9 cellular contexts compared by ENCODE assay signal in the genomic region with DNA sequence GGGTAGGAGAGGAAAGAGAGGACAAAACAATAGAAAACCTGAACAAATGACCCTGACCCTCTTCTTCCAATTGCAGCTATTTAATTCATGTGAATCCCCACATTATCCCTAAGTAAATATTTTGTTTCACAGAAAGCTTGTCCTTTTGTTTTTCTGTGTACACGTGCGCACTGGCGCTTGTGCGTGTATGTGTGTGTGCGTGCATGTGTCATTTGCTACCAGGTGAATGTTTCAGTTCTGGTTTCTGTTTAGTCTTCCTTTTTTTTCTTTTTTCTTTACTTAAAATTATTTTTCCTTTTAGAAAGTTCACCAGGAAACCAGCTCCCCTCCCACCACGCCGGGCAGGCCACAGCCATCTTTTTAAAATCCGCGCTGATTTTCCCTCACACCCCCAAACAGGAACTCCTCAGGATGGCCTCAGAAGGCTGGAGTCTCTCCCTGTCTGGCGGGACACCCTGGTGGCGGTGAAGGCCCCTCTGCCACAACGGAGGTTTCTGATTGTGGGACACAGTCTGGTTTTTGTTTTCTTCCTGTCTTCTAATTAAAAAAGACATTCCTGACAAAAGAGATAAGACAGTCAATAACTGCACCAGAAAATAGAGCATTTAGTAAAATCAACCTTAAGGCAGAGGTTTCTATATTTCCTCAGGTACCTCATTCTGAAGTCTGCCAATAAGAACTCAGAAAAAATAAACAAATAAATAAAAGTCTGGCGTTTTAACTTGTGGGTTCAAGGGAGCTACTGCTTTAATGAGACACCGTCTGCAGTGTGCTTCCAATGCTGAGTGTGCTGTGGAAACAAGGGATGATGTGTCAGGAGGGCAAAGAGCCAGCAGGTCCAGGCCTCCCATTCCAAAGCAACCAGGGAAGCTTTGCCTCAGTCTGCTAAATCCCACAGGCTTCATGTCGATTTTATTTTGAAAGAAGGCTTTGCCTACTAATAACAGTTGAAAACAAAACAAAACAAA. TPM values are rescaled to one million over a fixed set of nuclear protein-coding genes. Genes with fewer than 3 reads are reported as not detected.
DNase-seq lines count a peak whose midpoint lies in the region; ATAC-seq and TF ChIP-seq lines count a peak whose summit lies in the region.
"Had no signal": no experiment of that assay in that cellular context is flagged by ENCODE, and none has a peak within 500 bp of the region (broad histone marks: within the 10 kb centered on the region; RNA-seq: fewer than 3 reads in every experiment).

No MANE protein-coding gene starts in this region.

- H3K4me3 Mint-ChIP-seq in endothelial cell (ENCODE audit: unreplicated experiment) = no peak overlapping the region

- no peak overlapping the region for H3K27ac Mint-ChIP-seq in endothelial cell (ENCODE audit: unreplicated experiment)

- ATAC-seq in GM18907 (IDR thresholded peaks at IDR 0.05; ENCODE audit: unreplicated experiment) (peak; percentile 65), HG03108 (IDR thresholded peaks at IDR 0.05; ENCODE audit: unreplicated experiment) (peak; percentile 66), GM21381 (IDR thresholded peaks at IDR 0.05; ENCODE audit: unreplicated experiment) (no peak)
- no peak for ATAC-seq in activated CD4-positive, CD25-positive, alpha-beta regulatory T cell treated with anti-CD3 and anti-CD28 coated beads, Interleukin-2, amount 50 U/mL, for 24 hours

- CTCF ChIA-PET in AG04450 (lab: Charles Lee) = no interaction called here

- H3K27ac ChIP-seq in AG04450 (ENCODE audit: low read depth, low read length) = no peak overlapping the region
- H3K27ac ChIP-seq: right lobe of liver had no signal

- POLR2A ChIA-PET in AG04450 (lab: Yijun Ruan, JAX) = interaction anchor here (0.5 kb wide), 1 partner anchor 8 kb away, joined by 3 read pairs; no protein-coding TSS in a partner anchor

- peaks cover 16% of the 10 kb centered on the region for H3K4me1 Mint-ChIP-seq in endothelial cell (ENCODE audit: unreplicated experiment)

- H3K27me3 Mint-ChIP-seq in endothelial cell (ENCODE audit: unreplicated experiment) = no peaks in the 10 kb centered on the region

- H3K9me3 ChIP-seq in AG04450 (ENCODE audit: control insufficient read depth, insufficient read depth, low read length) = no peaks in the 10 kb centered on the region
- H3K9me3 ChIP-seq: right lobe of liver had no signal

- H3K4me3 ChIP-seq in AG04450 (ENCODE audit: low read depth, low read length) = no peak overlapping the region
- H3K4me3 ChIP-seq: right lobe of liver had no signal

- no peak for TF ChIP-seq CTCF in AG04450 (IDR thresholded peaks at IDR 0.05; ENCODE audit: low read depth, low read length)
- TF ChIP-seq CTCF in endothelial cell (IDR thresholded peaks at IDR 0.05; ENCODE audit: unreplicated experiment) = no peak

- peak; percentile 43 for DNase-seq in AG04450 (ENCODE audit: low read depth, low spot score)
- DNase-seq in astrocyte of the hippocampus (ENCODE audit: low read depth, low spot score) = peak; percentile 90
- DNase-seq in T-helper 1 cell = no peak
- DNase-seq in endothelial cell (ENCODE audit: low spot score) = no peak
- DNase-seq: right lobe of liver had no signal

- peaks cover 23% of the 10 kb centered on the region for H3K36me3 Mint-ChIP-seq in endothelial cell (ENCODE audit: low read depth, unreplicated experiment)

- no peaks in the 10 kb centered on the region for H3K27me3 ChIP-seq in AG04450 (ENCODE audit: control insufficient read depth, insufficient read depth, low read length)
- H3K27me3 ChIP-seq: right lobe of liver had no signal

- no peaks in the 10 kb centered on the region for H3K9me3 Mint-ChIP-seq in endothelial cell (ENCODE audit: unreplicated experiment)

RNA-seq across cellular contexts. Expression of a gene that starts 17.4 kb away (rescaled TPM):
- 0.04 and 0.06 TPM in 2 replicates for polyA plus RNA-seq in AG04450 (2011; rRNA removed)
- polyA minus RNA-seq in AG04450 (2011; rRNA and poly(A)+ RNA removed) = not detected in 2 replicates
- total RNA-seq in endothelial cell (ENCODE audit: unreplicated experiment) = 3.9 TPM

RNA-seq across cellular contexts. Expression of a gene that starts 44.6 kb away (rescaled TPM):
- polyA plus RNA-seq in AG04450 (2011; rRNA removed) = 0.04 and 0.05 TPM in 2 replicates
- not detected in 2 replicates for polyA minus RNA-seq in AG04450 (2011; rRNA and poly(A)+ RNA removed)
- 4.3 TPM for total RNA-seq in endothelial cell (ENCODE audit: unreplicated experiment)

Comparison
In these comparisons a context has a peak if more than half of its experiments do, and no peak if none do; other contexts are left out.
1. DNase-seq: peak in AG04450 (single experiment) and astrocyte of the hippocampus (single experiment); none in T-helper 1 cell (0 of 5) and endothelial cell (single experiment).
2. ATAC-seq: peak in GM18907 (single experiment) and HG03108 (single experiment); none in GM21381 (single experiment) and activated CD4-positive, CD25-positive, alpha-beta regulatory T cell treated with anti-CD3 and anti-CD28 coated beads, Interleukin-2, amount 50 U/mL, for 24 hours (0 of 2).